8 cellular contexts compared by ENCODE assay signal in the genomic region with DNA sequence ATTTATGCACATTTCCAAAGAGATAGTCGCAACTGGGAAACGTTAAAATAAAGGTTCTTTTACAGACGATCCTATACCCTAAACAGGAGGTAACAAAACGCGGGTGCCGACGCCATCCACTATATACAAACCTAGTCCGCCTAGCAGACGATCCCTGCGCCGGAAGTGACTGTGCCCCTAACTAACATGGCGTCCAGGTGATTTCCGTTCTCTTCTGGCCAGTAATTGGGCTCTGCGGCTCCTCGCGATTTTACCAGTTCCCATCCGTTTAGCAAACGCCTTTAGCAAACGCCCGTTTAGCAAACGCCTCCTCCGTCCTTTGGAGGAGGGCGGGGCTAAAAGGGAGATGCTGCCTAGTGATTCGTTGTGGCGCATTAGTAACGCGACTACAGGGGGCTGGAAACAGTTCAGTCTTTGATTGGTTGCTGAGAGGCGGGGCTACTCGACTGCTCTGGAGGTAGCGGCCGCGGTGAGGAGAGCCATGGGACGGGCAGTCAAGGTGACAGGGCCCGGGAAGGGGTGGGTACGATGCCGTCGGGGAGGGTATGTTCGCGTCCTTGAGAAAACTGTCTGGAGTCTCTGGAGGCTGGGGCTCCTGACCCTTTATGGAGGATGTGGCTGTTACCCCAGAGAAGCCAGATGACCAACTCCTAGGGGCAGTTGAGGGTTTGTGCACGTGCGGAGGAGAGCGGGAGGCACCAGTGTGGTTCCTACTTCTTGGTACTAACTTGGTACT.
A peak's percentile ranks its signal among the peaks of the same experiment; 100 is the strongest.
DNase-seq lines count a peak whose midpoint lies in the region; ATAC-seq, FAIRE-seq and TF ChIP-seq lines count a peak whose summit lies in the region.

A gene (plus strand): TSS at position 405 of the 736 bp plus-strand sequence. CDS start 77 bp downstream, at position 482.

- peak within 1 kb of the TSS; percentile 78 for H3K4me3 ChIP-seq in AG09309 (ENCODE audit: control insufficient read depth, low read depth, low read length)

- peak; percentile 2 for TF ChIP-seq CTCF in AG09309 (IDR thresholded peaks at IDR 0.05; ENCODE audit: control insufficient read depth, insufficient read depth, low read depth, low read length, missing control alignments)

- ATAC-seq in GM19025 (IDR thresholded peaks at IDR 0.05; ENCODE audit: low read depth, unreplicated experiment), result peak; percentile 96
- peak; percentile 98 for ATAC-seq in HG03342 (IDR thresholded peaks at IDR 0.05; ENCODE audit: unreplicated experiment)

- DNase-seq in AG09309 (ENCODE audit: low read depth) (peak; percentile 96), NCI-H446 (lab: John Stamatoyannopoulos, UW) (peak; percentile 98), cerebellar cortex (ENCODE audit: low spot score) (peak; percentile 100)
- peak; percentile 93 for DNase-seq in activated CD4-positive, CD25-positive, alpha-beta regulatory T cell treated with anti-CD3 and anti-CD28 coated beads, Interleukin-2, amount 50 U/mL, for 16 hours (ENCODE audit: low read depth, low spot score)
- DNase-seq in stimulated activated CD4-positive, alpha-beta T cell treated with anti-CD3 and anti-CD28 coated beads, Interleukin-12 subunit alpha, Interleukin-12 subunit beta, amount 100 ng/mL, for 4 hours, result peak; percentile 83

- FAIRE-seq in islet of Langerhans (lab: Jason Lieb, UNC), result peak; percentile 98

Comparison
In these comparisons a context has a peak if more than half of its experiments do, and no peak if none do; other contexts are left out.
1. Peak in every context shown above with its lines: DNase-seq, ATAC-seq and H3K4me3 ChIP-seq.